In genomic region chr2:236631361-236632291, GRCh38 we compare ENCODE assay signal across 18 cellular contexts.
DNase-seq lines count a peak whose midpoint lies in the region; ATAC-seq and TF ChIP-seq lines count a peak whose summit lies in the region.
"Had no signal": no experiment of that assay in that cellular context is flagged by ENCODE, and none has a peak within 500 bp of the region (broad histone marks: within the 10 kb centered on the region; RNA-seq: fewer than 3 reads in every experiment).

No MANE protein-coding gene starts in this region.

- peaks cover 2% of the 10 kb centered on the region for H3K27me3 Mint-ChIP-seq in activated CD8-positive, alpha-beta T cell treated with anti-CD3 and anti-CD28 coated beads, Interleukin-2, amount 10 ng/mL, durations not matched to agents 7 days and 5 days (ENCODE audit: low read depth)
- peaks cover 40% of the 10 kb centered on the region for H3K27me3 Mint-ChIP-seq in progenitor cell of endocrine pancreas
- H3K27me3 Mint-ChIP-seq: activated CD4-positive, alpha-beta T cell treated with anti-CD3 and anti-CD28 coated beads, Interleukin-2, amount 10 ng/mL, durations not matched to agents 24 days and 14 days had no signal

- H3K36me3 Mint-ChIP-seq in activated CD8-positive, alpha-beta T cell treated with anti-CD3 and anti-CD28 coated beads, Interleukin-2, amount 10 ng/mL, durations not matched to agents 7 days and 5 days (ENCODE audit: low read depth) = no peaks in the 10 kb centered on the region
- no peaks in the 10 kb centered on the region for H3K36me3 Mint-ChIP-seq in progenitor cell of endocrine pancreas (ENCODE audit: insufficient read depth)
- H3K36me3 Mint-ChIP-seq: CD8-positive, alpha-beta memory T cell had no signal

- no peak for TF ChIP-seq POLR2A in body of pancreas (IDR thresholded peaks at IDR 0.05)

- H3K79me2 ChIP-seq in hepatocyte = no peaks in the 10 kb centered on the region

- no peaks in the 10 kb centered on the region for H3K9me3 Mint-ChIP-seq in activated CD8-positive, alpha-beta T cell treated with anti-CD3 and anti-CD28 coated beads, Interleukin-2, amount 10 ng/mL, durations not matched to agents 7 days and 5 days (ENCODE audit: insufficient read depth)
- H3K9me3 Mint-ChIP-seq in progenitor cell of endocrine pancreas (ENCODE audit: low read depth) = no peaks in the 10 kb centered on the region
- H3K9me3 Mint-ChIP-seq: activated CD4-positive, alpha-beta T cell treated with anti-CD3 and anti-CD28 coated beads, Interleukin-2, amount 10 ng/mL, durations not matched to agents 24 days and 14 days; activated naive CD4-positive, alpha-beta T cell treated with anti-CD3 and anti-CD28 coated beads for 36 hours; CD8-positive, alpha-beta memory T cell had no signal

- peak overlapping the region; percentile 48 for H3K4me2 ChIP-seq in hepatocyte

- no peaks in the 10 kb centered on the region for H3K9me2 ChIP-seq in hepatocyte (replicated peaks; ENCODE audit: insufficient read depth)

- POLR2A ChIA-PET in activated CD8-positive, alpha-beta T cell treated with anti-CD3 and anti-CD28 coated beads, Interleukin-2, amount 10 ng/mL, durations not matched to agents 7 days and 5 days (lab: Charles Lee) = interaction anchor here (0.6 kb wide), 1 partner anchor 441 kb away, joined by 3 read pairs; no protein-coding TSS in a partner anchor

- peaks cover 9% of the 10 kb centered on the region for H3K4me1 ChIP-seq in body of pancreas
- H3K4me1 ChIP-seq in hepatocyte (ENCODE audit: insufficient read depth) = peaks cover 7% of the 10 kb centered on the region
- H3K4me1 ChIP-seq: thyroid gland had no signal

- H4K20me1 ChIP-seq in hepatocyte (ENCODE audit: insufficient read depth, poor library complexity, severe bottlenecking) = no peaks in the 10 kb centered on the region

- CTCF ChIA-PET in activated CD8-positive, alpha-beta T cell treated with anti-CD3 and anti-CD28 coated beads, Interleukin-2, amount 10 ng/mL, durations not matched to agents 7 days and 5 days (lab: Charles Lee) = no interaction called here

- intact Hi-C loops in body of pancreas (cut with DNase I) = no loop called here
- intact Hi-C loops in posterior vena cava (cut with DNase I) = loop anchor here in 1 of 2 donors (5.0 kb wide), 1 partner anchor 49 kb away; no protein-coding TSS in a partner anchor

- H3K36me3 ChIP-seq in body of pancreas (replicated peaks in 1 of 2; ENCODE audit: insufficient read depth in 1 of 2, low read depth in 2 of 2) = no peaks in the 10 kb centered on the region
- H3K36me3 ChIP-seq in hepatocyte (replicated peaks; ENCODE audit: insufficient read depth, low read depth) = no peaks in the 10 kb centered on the region
- H3K36me3 ChIP-seq: thyroid gland had no signal

- no peak overlapping the region for H2AFZ ChIP-seq in hepatocyte

- H3K4me3 Mint-ChIP-seq in activated CD8-positive, alpha-beta T cell treated with anti-CD3 and anti-CD28 coated beads, Interleukin-2, amount 10 ng/mL, durations not matched to agents 7 days and 5 days = no peak overlapping the region
- H3K4me3 Mint-ChIP-seq in progenitor cell of endocrine pancreas (ENCODE audit: low read depth) = no peak overlapping the region
- H3K4me3 Mint-ChIP-seq: activated CD4-positive, alpha-beta T cell treated with anti-CD3 and anti-CD28 coated beads, Interleukin-2, amount 10 ng/mL, durations not matched to agents 24 days and 14 days; activated naive CD4-positive, alpha-beta T cell treated with anti-CD3 and anti-CD28 coated beads for 36 hours; CD8-positive, alpha-beta memory T cell had no signal

- no peak overlapping the region for H3K27ac Mint-ChIP-seq in activated CD8-positive, alpha-beta T cell treated with anti-CD3 and anti-CD28 coated beads, Interleukin-2, amount 10 ng/mL, durations not matched to agents 7 days and 5 days
- H3K27ac Mint-ChIP-seq in progenitor cell of endocrine pancreas = no peak overlapping the region
- H3K27ac Mint-ChIP-seq: activated CD4-positive, alpha-beta T cell treated with anti-CD3 and anti-CD28 coated beads, Interleukin-2, amount 10 ng/mL, durations not matched to agents 24 days and 14 days; activated naive CD4-positive, alpha-beta T cell treated with anti-CD3 and anti-CD28 coated beads for 36 hours; CD8-positive, alpha-beta memory T cell had no signal

- ATAC-seq in body of pancreas = peak; percentile 27
- no peak for ATAC-seq in activated CD8-positive, alpha-beta T cell treated with anti-CD3 and anti-CD28 coated beads, Interleukin-2, amount 10 ng/mL, durations not matched to agents 7 days and 5 days

- H3K27ac ChIP-seq in body of pancreas = no peak overlapping the region
- peak overlapping the region; percentile 42 for H3K27ac ChIP-seq in hepatocyte
- H3K27ac ChIP-seq: thyroid gland had no signal

- no peaks in the 10 kb centered on the region for H3K27me3 ChIP-seq in body of pancreas
- no peaks in the 10 kb centered on the region for H3K27me3 ChIP-seq in hepatocyte
- H3K27me3 ChIP-seq: thyroid gland had no signal

- TF ChIP-seq CTCF in body of pancreas (IDR thresholded peaks at IDR 0.05) = no peak
- no peak for TF ChIP-seq CTCF in hepatocyte (IDR thresholded peaks at IDR 0.05; ENCODE audit: poor library complexity)
- no peak for TF ChIP-seq CTCF in progenitor cell of endocrine pancreas (IDR thresholded peaks at IDR 0.05; ENCODE audit: unreplicated experiment)

- DNase-seq in D341Med (ENCODE audit: low spot score) (peak; percentile 44), body of pancreas (peak in 1 of 4 donors; percentile 16), hepatocyte (ENCODE audit: low spot score) (peak; percentile 67), posterior vena cava (ENCODE audit: low spot score) (peak; percentile 81), amniotic stem cell (lab: John Stamatoyannopoulos, UW) (no peak), progenitor cell of endocrine pancreas (ENCODE audit: low spot score, unreplicated experiment) (no peak)
- DNase-seq in stimulated activated naive CD4-positive, alpha-beta T cell treated with Interleukin-2 at 50 U/mL for 16 hours (lab: John Stamatoyannopoulos, UW) = no peak
- no peak for DNase-seq in activated CD8-positive, alpha-beta T cell treated with anti-CD3 and anti-CD28 coated beads, Interleukin-2, amount 10 ng/mL, durations not matched to agents 7 days and 5 days
- DNase-seq: activated CD4-positive, alpha-beta T cell treated with anti-CD3 and anti-CD28 coated beads, Interleukin-2, amount 10 ng/mL, durations not matched to agents 24 days and 14 days; activated naive CD4-positive, alpha-beta T cell treated with anti-CD3 and anti-CD28 coated beads for 36 hours; CD8-positive, alpha-beta memory T cell; EL; foreskin fibroblast; NCI-H146; NCI-H2227 treated with DMSO at 0.1 percent for 48 hours; NK-92 treated with Interleukin-12 subunit alpha and Interleukin-12 subunit beta, amount 100 ng/mL, for 24 hours; stimulated activated CD4-positive, alpha-beta T cell treated with anti-CD3 and anti-CD28 coated beads, Interleukin-12 subunit alpha, Interleukin-12 subunit beta, amount 100 ng/mL, for 4 hours; thyroid gland had no signal

- 67 to 73% methylated on average over 21 to 22 of the region's 22 CpGs for WGBS in body of pancreas, 2 donors
- 76% methylated on average over 22 of the region's 22 CpGs for WGBS in hepatocyte (ENCODE audit: low lambda C conversion rate, missing lambda C conversion rate)

- H3K9me3 ChIP-seq in body of pancreas (no peaks in the 10 kb centered on the region), hepatocyte (ENCODE audit: low read depth) (no peaks in the 10 kb centered on the region)
- H3K9me3 ChIP-seq: thyroid gland had no signal

- peaks cover 2% of the 10 kb centered on the region for H3K4me1 Mint-ChIP-seq in activated CD8-positive, alpha-beta T cell treated with anti-CD3 and anti-CD28 coated beads, Interleukin-2, amount 10 ng/mL, durations not matched to agents 7 days and 5 days (ENCODE audit: low read depth)
- H3K4me1 Mint-ChIP-seq in progenitor cell of endocrine pancreas (ENCODE audit: low read depth) = no peaks in the 10 kb centered on the region
- H3K4me1 Mint-ChIP-seq: activated CD4-positive, alpha-beta T cell treated with anti-CD3 and anti-CD28 coated beads, Interleukin-2, amount 10 ng/mL, durations not matched to agents 24 days and 14 days; CD8-positive, alpha-beta memory T cell had no signal

- no peak overlapping the region for H3K4me3 ChIP-seq in body of pancreas
- no peak overlapping the region for H3K4me3 ChIP-seq in hepatocyte
- H3K4me3 ChIP-seq: thyroid gland had no signal

Comparison
In these comparisons a context has a peak if more than half of its experiments do, and no peak if none do; other contexts are left out.
1. DNase-seq: peak in D341Med (single experiment), hepatocyte (single experiment) and posterior vena cava (single experiment); none in stimulated activated naive CD4-positive, alpha-beta T cell treated with Interleukin-2 at 50 U/mL for 16 hours (single experiment), amniotic stem cell (single experiment), activated CD8-positive, alpha-beta T cell treated with anti-CD3 and anti-CD28 coated beads, Interleukin-2, amount 10 ng/mL, durations not matched to agents 7 days and 5 days (single experiment) and progenitor cell of endocrine pancreas (single experiment).